ENCODE assay signal across 12 cellular contexts in the genomic region with DNA sequence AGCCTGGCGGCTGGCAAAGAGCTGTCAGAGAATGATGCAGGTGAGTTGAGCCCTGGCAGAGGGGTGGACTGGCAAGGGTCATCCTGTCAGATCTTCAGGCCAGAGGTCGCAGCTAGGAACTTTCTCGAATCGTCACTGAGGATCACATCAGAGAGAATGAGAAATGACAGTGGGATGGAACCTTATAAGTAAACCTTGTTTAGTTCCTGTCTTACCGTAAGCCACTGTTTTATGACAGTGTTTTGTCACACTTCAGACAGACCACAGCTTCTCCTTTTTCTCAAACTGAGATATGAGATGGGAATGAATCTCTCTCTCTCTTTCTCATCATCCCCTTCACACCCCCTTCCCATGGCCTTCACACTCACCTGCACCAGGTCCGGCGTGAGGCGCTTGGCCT. TPM values are rescaled to one million over a fixed set of nuclear protein-coding genes. Genes with fewer than 3 reads are reported as not detected.
DNase-seq lines count a peak whose midpoint lies in the region; ATAC-seq, FAIRE-seq and TF ChIP-seq lines count a peak whose summit lies in the region.
"Had no signal": no experiment of that assay in that cellular context is flagged by ENCODE, and none has a peak within 500 bp of the region (broad histone marks: within the 10 kb centered on the region; RNA-seq: fewer than 3 reads in every experiment).

No MANE protein-coding gene starts in this region.

- peak overlapping the region; percentile 24; the same call in 1 of the 2 replicates for H3K9ac ChIP-seq in PC-3 (ENCODE audit: low read length)

- CTCF ChIA-PET in PC-3 (lab: Charles Lee) = interaction anchor here (0.6 kb wide), 1 partner anchor 54 kb away, joined by 3 read pairs; no protein-coding TSS in a partner anchor
- CTCF ChIA-PET in PC-9 (lab: Charles Lee) = no interaction called here

- H2AFZ ChIP-seq in PC-3 (ENCODE audit: low read length) (no peak overlapping the region), PC-9 (no peak overlapping the region)

- DNase-seq in GM12891 (ENCODE audit: insufficient read length, low spot score) = no peak
- DNase-seq in PC-3 = no peak
- no peak for DNase-seq in PC-9
- no peak for DNase-seq in frontal cortex (ENCODE audit: low spot score in 2 of 2)
- DNase-seq: CD4-positive, alpha-beta memory T cell; mesenchymal stem cell; NCI-H524; T-helper 9 cell had no signal

- H3K4me2 ChIP-seq in PC-3 (ENCODE audit: low read length) (peak overlapping the region; percentile 31), PC-9 (no peak overlapping the region)

- H3F3A ChIP-seq in PC-3 (ENCODE audit: low read length, unreplicated experiment) = no peaks in the 10 kb centered on the region
- no peaks in the 10 kb centered on the region for H3F3A ChIP-seq in PC-9 (ENCODE audit: insufficient read depth, low read depth)

- H3K27me3 ChIP-seq in PC-3 (ENCODE audit: low read length) (no peaks in the 10 kb centered on the region), layer of hippocampus (ENCODE audit: control insufficient read depth, insufficient read depth, low read length) (no peaks in the 10 kb centered on the region), PC-9 (ENCODE audit: insufficient read depth, low read depth) (no peaks in the 10 kb centered on the region)
- H3K27me3 ChIP-seq: testis had no signal

- H3K9me3 ChIP-seq in PC-3 (ENCODE audit: low read length) (no peaks in the 10 kb centered on the region), PC-9 (ENCODE audit: insufficient read depth, low read depth) (no peaks in the 10 kb centered on the region)
- H3K9me3 ChIP-seq: testis had no signal

- H3K27ac ChIP-seq in PC-3 (ENCODE audit: low read length) (peak overlapping the region; percentile 70), layer of hippocampus (ENCODE audit: low read depth, low read length) (peak overlapping the region; percentile 61), PC-9 (no peak overlapping the region)
- H3K27ac ChIP-seq: testis had no signal

- ATAC-seq in HG02610 (IDR thresholded peaks at IDR 0.05; ENCODE audit: unreplicated experiment) (peak; percentile 88), PC-3 (no peak), GM18861 (IDR thresholded peaks at IDR 0.05; ENCODE audit: unreplicated experiment) (no peak)

- H3K36me3 ChIP-seq in PC-3 (ENCODE audit: low read depth, low read length) (no peaks in the 10 kb centered on the region), PC-9 (ENCODE audit: low read depth) (no peaks in the 10 kb centered on the region)

- H3K79me2 ChIP-seq in PC-3 (ENCODE audit: low read length) (no peaks in the 10 kb centered on the region), PC-9 (ENCODE audit: low read depth) (no peaks in the 10 kb centered on the region)

- peaks cover 31% of the 10 kb centered on the region for H3K4me1 ChIP-seq in PC-3 (ENCODE audit: insufficient read depth, low read length)
- H3K4me1 ChIP-seq in PC-9 (replicated peaks; ENCODE audit: insufficient read depth) = no peaks in the 10 kb centered on the region
- H3K4me1 ChIP-seq: testis had no signal

- H3K4me3 ChIP-seq in PC-3 (ENCODE audit: low read length) (no peak overlapping the region), PC-9 (no peak overlapping the region)
- H3K4me3 ChIP-seq: testis had no signal

- BruUV-seq in PC-3 (replicated peaks; lab: Mats Ljungman, UMichigan) (no TSS peak), PC-9 (replicated peaks; lab: Mats Ljungman, UMichigan) (no TSS peak)

- POLR2A ChIA-PET in PC-3 (lab: Charles Lee; ENCODE audit: unreplicated experiment) = no interaction called here
- POLR2A ChIA-PET in PC-9 (lab: Charles Lee; ENCODE audit: unreplicated experiment) = no interaction called here

- TF ChIP-seq CTCF in PC-3 (conservative IDR thresholded peaks at IDR 0.05; ENCODE audit: low read depth, low read length) (no peak), PC-9 (conservative IDR thresholded peaks at IDR 0.05) (no peak)

- no peaks in the 10 kb centered on the region for H4K20me1 ChIP-seq in PC-3 (ENCODE audit: low read length)
- no peaks in the 10 kb centered on the region for H4K20me1 ChIP-seq in PC-9 (ENCODE audit: insufficient read depth)

- no peaks in the 10 kb centered on the region for H3K9me2 ChIP-seq in PC-3 (replicated peaks; ENCODE audit: low read length)
- no peaks in the 10 kb centered on the region for H3K9me2 ChIP-seq in PC-9 (ENCODE audit: insufficient read depth)

- TF ChIP-seq POLR2A in GM12891 (IDR thresholded peaks at IDR 0.05; ENCODE audit: low read depth, low read length) = no peak

- FAIRE-seq in GM12891 (lab: Jason Lieb, UNC) (no peak), frontal cortex (lab: Jason Lieb, UNC) (no peak)

- intact Hi-C loops in PC-3 (cut with micrococcal nuclease) (no loop called here), PC-9 (cut with micrococcal nuclease; ENCODE audit: unreplicated experiment) (no loop called here)

TF ChIP-seq in GM12891, 5 proteins besides CTCF, POLR2A, EP300 and RAD21:
- TF ChIP-seq POU2F2 (IDR thresholded peaks at IDR 0.05; ENCODE audit: low read depth, low read length) (no peak), SPI1 (IDR thresholded peaks at IDR 0.05; ENCODE audit: low read depth, low read length) (0 out of 2 replicates have a peak, but pooled peaks have one; percentile 12)

RNA-seq across cellular contexts. Expression of a gene that starts 9.3 kb away (rescaled TPM):
- not detected for polyA plus RNA-seq in GM12891 (2012; ENCODE audit: low read depth, missing spikeins)
- total RNA-seq in PC-3 (2014; rRNA removed) = 0.18 and 0.40 TPM in 2 replicates
- total RNA-seq in PC-9 (2021) = not detected in 2 replicates
- total RNA-seq in frontal cortex = 1.6 TPM
- total RNA-seq: CD4-positive, alpha-beta memory T cell had no signal
- polyA plus RNA-seq: CD4-positive, alpha-beta memory T cell had no signal
